Comparison of ENCODE assay signal across 26 cellular contexts in the genomic region with DNA sequence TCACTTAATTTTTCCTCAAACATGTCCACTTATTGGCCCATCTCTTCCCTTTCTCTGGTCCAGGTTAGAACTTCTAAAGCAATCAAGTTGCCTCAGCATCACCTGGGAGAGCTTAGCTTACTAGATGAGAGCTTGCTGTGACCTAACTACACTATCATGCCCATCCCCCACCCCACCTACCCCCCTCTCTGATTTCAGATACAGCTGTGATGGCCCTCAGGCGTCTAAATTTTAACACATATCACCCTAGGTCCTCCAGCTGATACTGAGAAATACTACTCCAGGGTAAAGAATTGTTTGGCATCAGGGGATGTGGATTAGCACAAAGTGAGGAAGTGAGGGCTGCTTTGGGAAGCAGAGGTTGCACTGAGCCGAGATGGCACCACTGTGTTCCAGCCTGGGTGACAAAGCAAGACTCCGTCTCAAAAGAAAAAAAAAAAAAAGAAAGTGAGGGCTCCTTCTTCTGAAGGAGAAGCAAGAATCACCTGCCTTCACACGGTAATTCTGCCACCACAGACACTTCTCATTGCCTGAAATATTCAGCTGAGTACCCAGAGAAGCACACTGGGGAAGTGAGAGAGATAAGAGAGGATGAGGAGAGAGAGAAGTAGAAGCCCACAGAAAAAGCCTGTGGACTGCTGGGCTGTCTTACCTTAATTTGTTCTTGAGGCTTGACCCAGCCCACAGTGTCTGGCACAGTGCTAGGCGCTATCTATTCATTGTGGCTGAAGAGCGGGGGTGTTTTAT.
"Had no signal": no experiment of that assay in that cellular context is flagged by ENCODE, and none has a peak within 500 bp of the region (broad histone marks: within the 10 kb centered on the region; RNA-seq: fewer than 3 reads in every experiment).

No MANE protein-coding gene starts in this region.

- H3K36me3 Mint-ChIP-seq: activated CD4-positive, alpha-beta memory T cell treated with anti-CD3 and anti-CD28 coated beads for 36 hours; activated naive CD8-positive, alpha-beta T cell treated with anti-CD3 and anti-CD28 coated beads for 36 hours; stimulated activated memory B cell treated with anti-CD40 and anti-IgM and Interleukin-4, amounts not matched to agents 10 μg/mL and 1 μg/mL and 100 μg/mL, for 72 hours had no signal

- DNase-seq: activated CD4-positive, alpha-beta memory T cell treated with anti-CD3 and anti-CD28 coated beads for 36 hours; activated CD4-positive, alpha-beta T cell treated with anti-CD3 and anti-CD28 coated beads, Interleukin-2, amount 10 ng/mL, durations not matched to agents 24 days and 14 days; activated CD4-positive, CD25-positive, alpha-beta regulatory T cell treated with anti-CD3 and anti-CD28 coated beads, Interleukin-2, amount 50 U/mL, for 72 hours; activated CD8-positive, alpha-beta memory T cell treated with anti-CD3 and anti-CD28 coated beads, Interleukin-2, amount 50 U/mL, for 4 hours; activated effector memory CD4-positive, alpha-beta T cell treated with anti-CD3 and anti-CD28 coated beads, Interleukin-2, amount 50 U/mL, for 16 hours; activated naive CD4-positive, alpha-beta T cell treated with anti-CD3 and anti-CD28 coated beads for 36 hours; activated naive CD8-positive, alpha-beta T cell treated with anti-CD3 and anti-CD28 coated beads for 36 hours; activated T-cell treated with anti-CD3 and anti-CD28 coated beads, Interleukin-2, amount 50 U/mL, for 1 hour; adrenal gland; aorta; body of pancreas; effector CD8-positive, alpha-beta T cell; left lung; ovary; retina; stimulated activated CD4-positive, alpha-beta T cell treated with anti-CD3 and anti-CD28 coated beads, Interleukin-4, amount 100 ng/mL, for 24 hours; stimulated activated naive CD8-positive, alpha-beta T cell treated with anti-CD3 and anti-CD28 coated beads, Interleukin-15, amount 100 ng/mL, for 72 hours; T-helper 9 cell; thyroid gland; upper lobe of left lung; WERI-Rb-1 had no signal

- H3K4me1 Mint-ChIP-seq: activated CD4-positive, alpha-beta T cell treated with anti-CD3 and anti-CD28 coated beads, Interleukin-2, amount 10 ng/mL, durations not matched to agents 24 days and 14 days; activated naive CD8-positive, alpha-beta T cell treated with anti-CD3 and anti-CD28 coated beads for 36 hours; stimulated activated memory B cell treated with anti-CD40 and anti-IgM and Interleukin-4, amounts not matched to agents 10 μg/mL and 1 μg/mL and 100 μg/mL, for 72 hours; stimulated activated naive CD8-positive, alpha-beta T cell treated with anti-CD3 and anti-CD28 coated beads, Interleukin-15, amount 100 ng/mL, for 72 hours had no signal

- H3K27ac Mint-ChIP-seq: activated CD4-positive, alpha-beta memory T cell treated with anti-CD3 and anti-CD28 coated beads for 36 hours; activated CD4-positive, alpha-beta T cell treated with anti-CD3 and anti-CD28 coated beads, Interleukin-2, amount 10 ng/mL, durations not matched to agents 24 days and 14 days; activated naive CD4-positive, alpha-beta T cell treated with anti-CD3 and anti-CD28 coated beads for 36 hours; activated naive CD8-positive, alpha-beta T cell treated with anti-CD3 and anti-CD28 coated beads for 36 hours; activated T-helper 1 cell treated with anti-CD3 and anti-CD28 coated beads, Interleukin-12 subunit alpha, Interleukin-12 subunit beta, Interleukin-2, Interleukin-4 antibody, amounts not matched to agents 30 ng/mL and 10 ng/mL and 1 ng/mL, durations not matched to agents 14 hours and 24 hours and 36 hours; progenitor cell of endocrine pancreas; stimulated activated memory B cell treated with anti-CD40 and anti-IgM and Interleukin-4, amounts not matched to agents 10 μg/mL and 1 μg/mL and 100 μg/mL, for 72 hours; stimulated activated naive CD8-positive, alpha-beta T cell treated with anti-CD3 and anti-CD28 coated beads, Interleukin-15, amount 100 ng/mL, for 72 hours had no signal

- H3K9me3 Mint-ChIP-seq: activated CD4-positive, alpha-beta T cell treated with anti-CD3 and anti-CD28 coated beads, Interleukin-2, amount 10 ng/mL, durations not matched to agents 24 days and 14 days; activated naive CD8-positive, alpha-beta T cell treated with anti-CD3 and anti-CD28 coated beads for 36 hours; activated T-helper 1 cell treated with anti-CD3 and anti-CD28 coated beads, Interleukin-12 subunit alpha, Interleukin-12 subunit beta, Interleukin-2, Interleukin-4 antibody, amounts not matched to agents 30 ng/mL and 10 ng/mL and 1 ng/mL, durations not matched to agents 14 hours and 24 hours and 36 hours; nephron; stimulated activated memory B cell treated with anti-CD40 and anti-IgM and Interleukin-4, amounts not matched to agents 10 μg/mL and 1 μg/mL and 100 μg/mL, for 72 hours had no signal

- H3K27me3 Mint-ChIP-seq: activated CD4-positive, alpha-beta memory T cell treated with anti-CD3 and anti-CD28 coated beads for 36 hours; activated CD4-positive, alpha-beta T cell treated with anti-CD3 and anti-CD28 coated beads, Interleukin-2, amount 10 ng/mL, durations not matched to agents 24 days and 14 days; activated naive CD8-positive, alpha-beta T cell treated with anti-CD3 and anti-CD28 coated beads for 36 hours; progenitor cell of endocrine pancreas; stimulated activated memory B cell treated with anti-CD40 and anti-IgM and Interleukin-4, amounts not matched to agents 10 μg/mL and 1 μg/mL and 100 μg/mL, for 72 hours; stimulated activated naive CD8-positive, alpha-beta T cell treated with anti-CD3 and anti-CD28 coated beads, Interleukin-15, amount 100 ng/mL, for 72 hours had no signal

- ATAC-seq: body of pancreas; left lung; sciatic nerve; stimulated activated memory B cell treated with anti-CD40 and anti-IgM and Interleukin-4, amounts not matched to agents 10 μg/mL and 1 μg/mL and 100 μg/mL, for 72 hours; stimulated activated naive CD8-positive, alpha-beta T cell treated with anti-CD3 and anti-CD28 coated beads, Interleukin-15, amount 100 ng/mL, for 72 hours had no signal

- H3K4me3 Mint-ChIP-seq: activated CD4-positive, alpha-beta memory T cell treated with anti-CD3 and anti-CD28 coated beads for 36 hours; activated CD4-positive, alpha-beta T cell treated with anti-CD3 and anti-CD28 coated beads, Interleukin-2, amount 10 ng/mL, durations not matched to agents 24 days and 14 days; activated naive CD4-positive, alpha-beta T cell treated with anti-CD3 and anti-CD28 coated beads for 36 hours; activated naive CD8-positive, alpha-beta T cell treated with anti-CD3 and anti-CD28 coated beads for 36 hours; activated T-helper 1 cell treated with anti-CD3 and anti-CD28 coated beads, Interleukin-12 subunit alpha, Interleukin-12 subunit beta, Interleukin-2, Interleukin-4 antibody, amounts not matched to agents 30 ng/mL and 10 ng/mL and 1 ng/mL, durations not matched to agents 14 hours and 24 hours and 36 hours; nephron; stimulated activated memory B cell treated with anti-CD40 and anti-IgM and Interleukin-4, amounts not matched to agents 10 μg/mL and 1 μg/mL and 100 μg/mL, for 72 hours; stimulated activated naive CD8-positive, alpha-beta T cell treated with anti-CD3 and anti-CD28 coated beads, Interleukin-15, amount 100 ng/mL, for 72 hours had no signal
